In the genomic region with DNA sequence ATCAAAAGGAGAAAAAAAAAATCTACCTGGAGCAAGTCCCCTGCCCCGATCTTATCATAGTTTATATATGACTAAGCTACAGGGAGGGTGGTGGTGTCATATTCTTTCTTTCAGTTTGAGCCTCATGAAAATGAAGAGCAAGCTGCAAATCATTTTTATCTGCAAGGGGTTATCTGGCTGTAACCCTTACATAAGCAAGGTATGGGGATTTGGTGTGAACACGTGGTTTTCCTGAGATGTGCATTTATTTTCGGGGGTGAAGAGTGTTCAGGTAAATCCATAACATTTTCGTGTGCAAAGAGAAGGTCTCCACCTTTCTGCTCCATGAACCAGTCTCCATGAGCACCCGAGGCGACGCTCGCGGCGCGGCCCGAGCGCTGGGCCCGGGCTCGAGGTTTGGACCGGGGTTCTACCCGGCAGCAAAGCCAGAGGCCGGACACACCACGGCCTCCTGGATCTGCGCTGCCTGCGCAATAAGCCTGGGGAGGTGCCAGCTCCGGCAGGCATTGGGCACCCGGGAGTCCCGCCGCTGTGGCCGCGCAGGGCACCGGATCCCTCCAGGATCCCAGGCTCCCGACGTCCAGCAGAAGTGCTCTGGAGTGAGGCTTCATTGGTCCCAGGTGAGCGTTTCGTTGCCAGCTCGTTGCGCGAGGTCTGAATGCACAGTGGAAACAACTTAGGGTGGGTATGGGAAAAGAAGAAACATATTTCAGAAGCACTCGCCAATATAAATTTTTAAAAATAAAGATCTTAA, we compare ENCODE assay signal across 8 cellular contexts. TPM values are rescaled to one million over a fixed set of nuclear protein-coding genes. Genes with fewer than 3 reads are reported as not detected.
DNase-seq lines count a peak whose midpoint lies in the region; FAIRE-seq and TF ChIP-seq lines count a peak whose summit lies in the region.

No MANE protein-coding gene starts in this region.

- peak overlapping the region; percentile 76 for H3K4me3 Mint-ChIP-seq in activated T-cell treated with anti-CD3 and anti-CD28 coated beads, Interleukin-2, amount 50 U/mL, for 24 hours

- peaks cover 36% of the 10 kb centered on the region for H3K4me1 Mint-ChIP-seq in activated T-cell treated with anti-CD3 and anti-CD28 coated beads, Interleukin-2, amount 50 U/mL, for 24 hours (ENCODE audit: low read depth)

- WGBS in SK-N-SH (ENCODE audit: low lambda C conversion rate): under 1% methylated on average over 17 of the region's 36 CpGs
- WGBS in smooth muscle cell (ENCODE audit: low lambda C conversion rate): 2% methylated on average over 36 of the region's 36 CpGs

- H3K9me3 ChIP-seq in SK-N-SH (no peaks in the 10 kb centered on the region), keratinocyte (ENCODE audit: control insufficient read depth, low read depth, low read length) (no peaks in the 10 kb centered on the region), smooth muscle cell (replicated peaks; ENCODE audit: low read depth) (no peaks in the 10 kb centered on the region)

- H3F3A ChIP-seq in SK-N-SH (replicated peaks; ENCODE audit: insufficient read depth) (peaks cover 7% of the 10 kb centered on the region), smooth muscle cell (ENCODE audit: low read depth) (no peaks in the 10 kb centered on the region)

- CTCF ChIA-PET in SK-N-SH (lab: Yijun Ruan, JAX): interaction anchor here (0.6 to 1.7 kb wide), 7 partner anchors 65 to 289 kb away, joined by 3 to 7 read pairs (median 3); no protein-coding TSS in a partner anchor

- POLR2A ChIA-PET in SK-N-SH (lab: Yijun Ruan, JAX): interaction anchor here (0.7 kb wide), 1 partner anchor 35 kb away, joined by 3 read pairs; no protein-coding TSS in a partner anchor

- H3K27ac ChIP-seq in KMS-11 (peak overlapping the region; percentile 34), SK-N-SH (ENCODE audit: low read depth in 2 of 2, low read length in 1 of 2) (peak overlapping the region; percentile 64 to 84; a peak in 3 of 4 replicates), keratinocyte (ENCODE audit: control insufficient read depth, insufficient read depth, low read length) (peak overlapping the region; percentile 73), smooth muscle cell (ENCODE audit: low read depth) (peak overlapping the region; percentile 65)

- TF ChIP-seq CTCF in KMS-11 (conservative IDR thresholded peaks at IDR 0.05; ENCODE audit: low read depth, low read length) (no peak), SK-N-SH (IDR thresholded peaks at IDR 0.05) (no peak), keratinocyte (optimal IDR thresholded peaks at IDR 0.05 in 1 of 3, IDR thresholded peaks at IDR 0.05 in 1 of 3, conservative IDR thresholded peaks at IDR 0.05 in 1 of 3; ENCODE audit: extremely low read depth in 1 of 3, insufficient read depth in 2 of 3, low read length in 3 of 3) (no peak), smooth muscle cell (IDR thresholded peaks at IDR 0.05; ENCODE audit: borderline replicate concordance, insufficient read depth, poor library complexity, severe bottlenecking) (no peak)

- H3K9me1 ChIP-seq in keratinocyte (ENCODE audit: control insufficient read depth, extremely low read depth, insufficient read depth, low read length): no peaks in the 10 kb centered on the region

- no peak for TF ChIP-seq EP300 in SK-N-SH (IDR thresholded peaks at IDR 0.05; ENCODE audit: borderline replicate concordance in 1 of 2, low read depth in 1 of 2, low read length in 1 of 2)

- peak; percentile 13 for FAIRE-seq in keratinocyte (lab: Jason Lieb, UNC)

- dilution Hi-C loops in keratinocyte (cut with MboI; ENCODE audit: extremely low pct_ligation_motif_present, low sequenced_read_pairs): no loop called here

- H3K9ac ChIP-seq in KMS-11: peak overlapping the region; percentile 50
- H3K9ac ChIP-seq in SK-N-SH: peak overlapping the region; percentile 71; the same call in 1 of the 2 replicates
- peak overlapping the region; percentile 78 for H3K9ac ChIP-seq in keratinocyte (ENCODE audit: control insufficient read depth, extremely low read depth, insufficient read depth, low read length)
- H3K9ac ChIP-seq in smooth muscle cell (ENCODE audit: low read depth): peak overlapping the region; percentile 28

- H3K9me3 Mint-ChIP-seq in activated T-cell treated with anti-CD3 and anti-CD28 coated beads, Interleukin-2, amount 50 U/mL, for 24 hours: peaks cover 3% of the 10 kb centered on the region

- peak overlapping the region; percentile 97 for H3K4me3 ChIP-seq in KMS-11 (IDR thresholded peaks at IDR 0.05; ENCODE audit: insufficient read depth, low read depth, low read length)
- peak overlapping the region; percentile 82 to 83 for H3K4me3 ChIP-seq in SK-N-SH (ENCODE audit: low read depth in 2 of 2, low read length in 1 of 2)
- peak overlapping the region; percentile 56 to 86 (median 85) for H3K4me3 ChIP-seq in keratinocyte (ENCODE audit: control insufficient read depth in 2 of 3, extremely low read depth in 1 of 3, insufficient read depth in 2 of 3, low read depth in 1 of 3, low read length in 3 of 3)
- peak overlapping the region; percentile 88 for H3K4me3 ChIP-seq in smooth muscle cell

- no peak for DNase-seq in activated T-cell treated with anti-CD3 and anti-CD28 coated beads, Interleukin-2, amount 50 U/mL, for 24 hours
- no peak for DNase-seq in activated T-cell treated with anti-CD3 and anti-CD28 coated beads, Interleukin-2, amount 50 U/mL, for 48 hours
- DNase-seq in H4 (ENCODE audit: low spot score): peak; percentile 69
- DNase-seq in SK-N-SH: peak; percentile 86
- peak; percentile 76 for DNase-seq in cerebellum (ENCODE audit: low spot score)
- DNase-seq in keratinocyte (ENCODE audit: low read depth, low spot score): peak; percentile 9
- peak; percentile 87 for DNase-seq in smooth muscle cell (lab: John Stamatoyannopoulos, UW; ENCODE audit: unreplicated experiment)

- H4K20me1 ChIP-seq in KMS-11 (ENCODE audit: insufficient read depth): no peaks in the 10 kb centered on the region
- peaks cover 3% of the 10 kb centered on the region; the same call in 1 of the 2 replicates for H4K20me1 ChIP-seq in SK-N-SH (ENCODE audit: insufficient read depth)
- no peaks in the 10 kb centered on the region for H4K20me1 ChIP-seq in keratinocyte (ENCODE audit: control insufficient read depth, extremely low read depth, insufficient read depth, low read length)
- no peaks in the 10 kb centered on the region for H4K20me1 ChIP-seq in smooth muscle cell (ENCODE audit: low read depth)

- H3K36me3 ChIP-seq in KMS-11 (ENCODE audit: insufficient read depth) (no peaks in the 10 kb centered on the region), SK-N-SH (replicated peaks in 1 of 2; ENCODE audit: control insufficient read depth in 1 of 2, insufficient read depth in 2 of 2, low read length in 1 of 2) (no peaks in the 10 kb centered on the region), keratinocyte (ENCODE audit: control insufficient read depth in 2 of 2, extremely low read depth in 1 of 2, insufficient read depth in 2 of 2, low read length in 2 of 2) (no peaks in the 10 kb centered on the region), smooth muscle cell (ENCODE audit: low read depth) (no peaks in the 10 kb centered on the region)

- peak overlapping the region; percentile 81 for H2AFZ ChIP-seq in KMS-11 (ENCODE audit: low read depth)
- H2AFZ ChIP-seq in SK-N-SH (ENCODE audit: low read depth): peak overlapping the region; percentile 52
- H2AFZ ChIP-seq in keratinocyte (ENCODE audit: control insufficient read depth, low read length): peak overlapping the region; percentile 92
- H2AFZ ChIP-seq in smooth muscle cell (ENCODE audit: low read depth): peak overlapping the region; percentile 93

- no peaks in the 10 kb centered on the region for H3K27me3 Mint-ChIP-seq in activated T-cell treated with anti-CD3 and anti-CD28 coated beads, Interleukin-2, amount 50 U/mL, for 24 hours

- H3K79me2 ChIP-seq in KMS-11 (ENCODE audit: insufficient read depth, low read depth) (no peaks in the 10 kb centered on the region), SK-N-SH (ENCODE audit: insufficient read depth) (no peaks in the 10 kb centered on the region), keratinocyte (ENCODE audit: control insufficient read depth, insufficient read depth, low read length) (no peaks in the 10 kb centered on the region), smooth muscle cell (ENCODE audit: low read depth) (no peaks in the 10 kb centered on the region)

- H3K4me1 ChIP-seq in KMS-11 (ENCODE audit: low read depth, poor library complexity, severe bottlenecking) (peaks cover 21% of the 10 kb centered on the region), SK-N-SH (ENCODE audit: control insufficient read depth in 1 of 2, insufficient read depth in 2 of 2, low read depth in 1 of 2, low read length in 1 of 2) (peaks cover 0 to 5% of the 10 kb centered on the region in 2 experiments; a peak in 1 of 4 replicates), keratinocyte (ENCODE audit: control insufficient read depth, extremely low read depth, insufficient read depth, low read length) (peaks cover 8% of the 10 kb centered on the region), smooth muscle cell (ENCODE audit: low read depth) (no peaks in the 10 kb centered on the region)

- H3K36me3 Mint-ChIP-seq in activated T-cell treated with anti-CD3 and anti-CD28 coated beads, Interleukin-2, amount 50 U/mL, for 24 hours (ENCODE audit: low read depth): no peaks in the 10 kb centered on the region

- peak overlapping the region; percentile 93 for H3K27ac Mint-ChIP-seq in activated T-cell treated with anti-CD3 and anti-CD28 coated beads, Interleukin-2, amount 50 U/mL, for 24 hours

- no peaks in the 10 kb centered on the region for H3K9me2 ChIP-seq in SK-N-SH

- H3K27me3 ChIP-seq in KMS-11 (ENCODE audit: insufficient read depth, low read depth): no peaks in the 10 kb centered on the region
- no peaks in the 10 kb centered on the region for H3K27me3 ChIP-seq in SK-N-SH (ENCODE audit: insufficient read depth)
- no peaks in the 10 kb centered on the region for H3K27me3 ChIP-seq in keratinocyte (ENCODE audit: control insufficient read depth, extremely low read depth, insufficient read depth, low read length)
- H3K27me3 ChIP-seq in smooth muscle cell (ENCODE audit: low read depth): no peaks in the 10 kb centered on the region

- no peak for TF ChIP-seq RAD21 in SK-N-SH (IDR thresholded peaks at IDR 0.05; ENCODE audit: low read length)

- H3K4me2 ChIP-seq in KMS-11: peak overlapping the region; percentile 74
- H3K4me2 ChIP-seq in SK-N-SH: peak overlapping the region; percentile 84
- H3K4me2 ChIP-seq in keratinocyte (ENCODE audit: control insufficient read depth, extremely low read depth, insufficient read depth, low read depth, low read length): peak overlapping the region; percentile 85
- peak overlapping the region; percentile 86 for H3K4me2 ChIP-seq in smooth muscle cell

RNA-seq across cellular contexts. Expression of a gene that starts 36.1 kb away (rescaled TPM):
- total RNA-seq in H4 (2014; rRNA removed; shearing (Covaris generic)): 72.2 and 84.6 TPM in 2 replicates
- polyA plus RNA-seq in SK-N-SH (2012; rRNA removed) (4.8 and 5.3 TPM in 2 replicates), keratinocyte (16.3 to 27.6 TPM (median 18.3 TPM) in 3 replicates), smooth muscle cell (3.4 and 5.6 TPM in 2 replicates)
- 5.4 and 6.0 TPM in 2 replicates for polyA plus RNA-seq in SK-N-SH (2012; cell fraction: cytosol; rRNA removed)
- 3.0 and 5.8 TPM in 2 replicates for polyA plus RNA-seq in SK-N-SH (2012; cell fraction: nucleus; rRNA removed)
- total RNA-seq in cerebellum (62.2 TPM), smooth muscle cell (25.8 and 26.2 TPM in 2 replicates)
- 30.8 TPM for polyA plus RNA-seq in keratinocyte (2011; ENCODE audit: low read depth)
- 11.1 and 14.2 TPM in 2 replicates for polyA plus RNA-seq in keratinocyte (2011; cell fraction: cytosol; rRNA removed)
- polyA plus RNA-seq in keratinocyte (2011; cell fraction: nucleus; rRNA removed): 21.7 and 34.2 TPM in 2 replicates
- polyA plus RNA-seq in keratinocyte (2012; ENCODE audit: low replicate concordance): 11.5 and 27.7 TPM in 2 replicates
- 30.6 to 87.4 TPM (median 49.5 TPM) in 3 replicates for polyA minus RNA-seq in keratinocyte
- polyA minus RNA-seq in keratinocyte (2011; cell fraction: cytosol; rRNA and poly(A)+ RNA removed): 26.9 TPM
- polyA minus RNA-seq in keratinocyte (2011; cell fraction: nucleus; rRNA and poly(A)+ RNA removed): 45.5 and 76.5 TPM in 2 replicates

Comparison
In these comparisons a context has a peak if more than half of its experiments do, and no peak if none do; other contexts are left out.
1. DNase-seq: peak in H4 (single experiment), SK-N-SH (single experiment), cerebellum (single experiment), keratinocyte (single experiment) and smooth muscle cell (single experiment); none in activated T-cell treated with anti-CD3 and anti-CD28 coated beads, Interleukin-2, amount 50 U/mL, for 24 hours (single experiment) and activated T-cell treated with anti-CD3 and anti-CD28 coated beads, Interleukin-2, amount 50 U/mL, for 48 hours (0 of 2).
2. H3K9ac ChIP-seq: peak in every context shown above with its lines; median percentile 78 in keratinocyte; 71 in SK-N-SH; 50 in KMS-11; 28 in smooth muscle cell.
3. Peak in every context shown above with its lines, with median percentiles within 50 percentile points of each other: H2AFZ ChIP-seq, H3K27ac ChIP-seq, H3K4me2 ChIP-seq and H3K4me3 ChIP-seq.